8 cellular contexts compared by ENCODE assay signal in genomic region chr2:241950878-241951331, GRCh38.
DNase-seq lines count a peak whose midpoint lies in the region; ATAC-seq and TF ChIP-seq lines count a peak whose summit lies in the region.

No MANE protein-coding gene starts in this region.

- H3K4me3 Mint-ChIP-seq in activated naive CD4-positive, alpha-beta T cell treated with anti-CD3 and anti-CD28 coated beads, Interleukin-2, amount 10 ng/mL, durations not matched to agents 7 days and 5 days, result no peak overlapping the region

- H3K36me3 ChIP-seq in SJSA1 (no peaks in the 10 kb centered on the region), upper lobe of right lung (no peaks in the 10 kb centered on the region)

- H3K27me3 ChIP-seq in SJSA1 (replicated peaks) (peaks cover 5% of the 10 kb centered on the region; the same call in 1 of the 2 replicates), upper lobe of right lung (no peaks in the 10 kb centered on the region)

- H3K9me3 ChIP-seq in SJSA1 (replicated peaks) (no peaks in the 10 kb centered on the region), upper lobe of right lung (no peaks in the 10 kb centered on the region)

- TF ChIP-seq CTCF in upper lobe of right lung (IDR thresholded peaks at IDR 0.05), result peak; percentile 90

- peaks cover 5% of the 10 kb centered on the region for H3K27me3 Mint-ChIP-seq in activated naive CD4-positive, alpha-beta T cell treated with anti-CD3 and anti-CD28 coated beads, Interleukin-2, amount 10 ng/mL, durations not matched to agents 7 days and 5 days

- ATAC-seq in upper lobe of right lung (peak; percentile 82), GM19035 (IDR thresholded peaks at IDR 0.05; ENCODE audit: unreplicated experiment) (no peak)

- no peak overlapping the region for H3K4me3 ChIP-seq in Jurkat, Clone E6-1 (ENCODE audit: low read length)
- H3K4me3 ChIP-seq in SJSA1, result no peak overlapping the region
- no peak overlapping the region for H3K4me3 ChIP-seq in upper lobe of right lung

- intact Hi-C loops in head of caudate nucleus (cut with DNase I), result no loop called here
- intact Hi-C loops in posterior vena cava (cut with DNase I), result no loop called here
- intact Hi-C loops in upper lobe of right lung (cut with DNase I), result no loop called here

- H3K9me3 Mint-ChIP-seq in activated naive CD4-positive, alpha-beta T cell treated with anti-CD3 and anti-CD28 coated beads, Interleukin-2, amount 10 ng/mL, durations not matched to agents 7 days and 5 days, result peaks cover 2% of the 10 kb centered on the region

- no peak overlapping the region for H3K27ac Mint-ChIP-seq in activated naive CD4-positive, alpha-beta T cell treated with anti-CD3 and anti-CD28 coated beads, Interleukin-2, amount 10 ng/mL, durations not matched to agents 7 days and 5 days

- H3K4me1 Mint-ChIP-seq in activated naive CD4-positive, alpha-beta T cell treated with anti-CD3 and anti-CD28 coated beads, Interleukin-2, amount 10 ng/mL, durations not matched to agents 7 days and 5 days, result no peaks in the 10 kb centered on the region

- H3K36me3 Mint-ChIP-seq in activated naive CD4-positive, alpha-beta T cell treated with anti-CD3 and anti-CD28 coated beads, Interleukin-2, amount 10 ng/mL, durations not matched to agents 7 days and 5 days, result no peaks in the 10 kb centered on the region

- H3K4me1 ChIP-seq in SJSA1 (replicated peaks) (peaks cover 17% of the 10 kb centered on the region), upper lobe of right lung (peaks cover 5% of the 10 kb centered on the region)

- CTCF ChIA-PET in activated naive CD4-positive, alpha-beta T cell treated with anti-CD3 and anti-CD28 coated beads, Interleukin-2, amount 10 ng/mL, durations not matched to agents 7 days and 5 days (lab: Charles Lee), result interaction anchor here (0.6 to 2.3 kb wide), 11 partner anchors 8 to 52 kb away, joined by 3 to 12 read pairs (median 4); no protein-coding TSS in a partner anchor

- DNase-seq in DMS153 treated with DMSO at 0.1 percent for 48 hours (lab: John Stamatoyannopoulos, UW; ENCODE audit: unreplicated experiment) (peak; percentile 33), SJSA1 (ENCODE audit: low read depth in 1 of 2, low spot score in 2 of 2) (peak; percentile 65 to 84), head of caudate nucleus (peak; percentile 64 to 95 (median 86)), posterior vena cava (ENCODE audit: low spot score) (peak; percentile 92), upper lobe of right lung (peak; percentile 87)
- DNase-seq in Jurkat, Clone E6-1 (ENCODE audit: low read depth, low spot score), result peak; percentile 32
- peak; percentile 70 for DNase-seq in activated naive CD4-positive, alpha-beta T cell treated with anti-CD3 and anti-CD28 coated beads, Interleukin-2, amount 10 ng/mL, durations not matched to agents 7 days and 5 days

- H3K27ac ChIP-seq in SJSA1 (no peak overlapping the region), upper lobe of right lung (no peak overlapping the region)

Comparison
In these comparisons a context has a peak if more than half of its experiments do, and no peak if none do; other contexts are left out.
1. DNase-seq: peak in every context shown above with its lines; median percentile 92 in posterior vena cava; 87 in upper lobe of right lung; 86 in head of caudate nucleus; 74 in SJSA1; 70 in activated naive CD4-positive, alpha-beta T cell treated with anti-CD3 and anti-CD28 coated beads, Interleukin-2, amount 10 ng/mL, durations not matched to agents 7 days and 5 days; 33 in DMS153 treated with DMSO at 0.1 percent for 48 hours; 32 in Jurkat, Clone E6-1.